In genomic region chr7:18345641-18346234, GRCh38 we compare ENCODE assay signal across 8 cellular contexts.
A peak's percentile ranks its signal among the peaks of the same experiment; 100 is the strongest.
DNase-seq lines count a peak whose midpoint lies in the region; ATAC-seq and TF ChIP-seq lines count a peak whose summit lies in the region.

No MANE protein-coding gene starts in this region.

- H3K9ac ChIP-seq in parathyroid adenoma, result no peak overlapping the region

- POLR2A ChIA-PET in HEK293 (lab: Yijun Ruan, JAX), result no interaction called here

- CTCF ChIA-PET in activated CD8-positive, alpha-beta memory T cell treated with anti-CD3 and anti-CD28 coated beads, Interleukin-2, amount 10 ng/mL, durations not matched to agents 7 days and 5 days (lab: Charles Lee), result interaction anchor here (0.6 to 1.3 kb wide), 3 partner anchors 8 to 576 kb away, joined by 3 to 6 read pairs (median 3); no protein-coding TSS in a partner anchor
- CTCF ChIA-PET in HEK293 (lab: Yijun Ruan, JAX), result interaction anchor here (0.6 to 4.7 kb wide), 21 partner anchors 9 to 1454 kb away, joined by 3 to 42 read pairs (median 4); no protein-coding TSS in a partner anchor

- no peaks in the 10 kb centered on the region for H3K4me1 ChIP-seq in HEK293 (ENCODE audit: control insufficient read depth, insufficient read depth, low read length)
- H3K4me1 ChIP-seq in parathyroid adenoma, result no peaks in the 10 kb centered on the region

- no peak overlapping the region for H3K4me3 Mint-ChIP-seq in activated CD8-positive, alpha-beta memory T cell treated with anti-CD3 and anti-CD28 coated beads, Interleukin-2, amount 10 ng/mL, durations not matched to agents 7 days and 5 days

- no peak overlapping the region for H2AFZ ChIP-seq in parathyroid adenoma

- H3K4me2 ChIP-seq in parathyroid adenoma (ENCODE audit: low read length), result no peak overlapping the region

- H3K36me3 ChIP-seq in HEK293 (ENCODE audit: control insufficient read depth in 2 of 2, insufficient read depth in 1 of 2, low read length in 2 of 2) (no peaks in the 10 kb centered on the region), parathyroid adenoma (ENCODE audit: control insufficient read depth, insufficient read depth, low read length) (no peaks in the 10 kb centered on the region)

- H3K4me3 ChIP-seq in HEK293 (ENCODE audit: low read depth, low read length) (no peak overlapping the region), fibroblast of villous mesenchyme (ENCODE audit: low read depth, low read length) (no peak overlapping the region), parathyroid adenoma (ENCODE audit: low read depth, low read length) (no peak overlapping the region)

- H3K79me2 ChIP-seq in parathyroid adenoma, result no peaks in the 10 kb centered on the region

- H3K4me1 Mint-ChIP-seq in activated CD8-positive, alpha-beta memory T cell treated with anti-CD3 and anti-CD28 coated beads, Interleukin-2, amount 10 ng/mL, durations not matched to agents 7 days and 5 days, result no peaks in the 10 kb centered on the region

- TF ChIP-seq CTCF in HEK293 (tag by site-specific recombination; IDR thresholded peaks at IDR 0.05) (0 out of 2 replicates have a peak, but pooled peaks have one; percentile 52), VCaP (conservative IDR thresholded peaks at IDR 0.05) (peak; percentile 82), fibroblast of villous mesenchyme (IDR thresholded peaks at IDR 0.05; ENCODE audit: insufficient read depth, low read depth, low read length) (peak; percentile 85), parathyroid adenoma (IDR thresholded peaks at IDR 0.05) (peak; percentile 80)

- H3K9me3 Mint-ChIP-seq in activated CD8-positive, alpha-beta memory T cell treated with anti-CD3 and anti-CD28 coated beads, Interleukin-2, amount 10 ng/mL, durations not matched to agents 7 days and 5 days (ENCODE audit: low read depth), result peaks cover 3% of the 10 kb centered on the region

- ATAC-seq in activated CD8-positive, alpha-beta memory T cell treated with anti-CD3 and anti-CD28 coated beads, Interleukin-2, amount 10 ng/mL, durations not matched to agents 7 days and 5 days, result no peak
- no peak for ATAC-seq in GM21737 (IDR thresholded peaks at IDR 0.05; ENCODE audit: unreplicated experiment)

- peaks cover 2% of the 10 kb centered on the region for H3K36me3 Mint-ChIP-seq in activated CD8-positive, alpha-beta memory T cell treated with anti-CD3 and anti-CD28 coated beads, Interleukin-2, amount 10 ng/mL, durations not matched to agents 7 days and 5 days

- no peak overlapping the region for H3K27ac Mint-ChIP-seq in activated CD8-positive, alpha-beta memory T cell treated with anti-CD3 and anti-CD28 coated beads, Interleukin-2, amount 10 ng/mL, durations not matched to agents 7 days and 5 days

- no peaks in the 10 kb centered on the region for H3K9me3 ChIP-seq in HEK293 (ENCODE audit: control insufficient read depth, insufficient read depth, low read depth, low read length)
- no peaks in the 10 kb centered on the region for H3K9me3 ChIP-seq in parathyroid adenoma (ENCODE audit: control insufficient read depth, low read length)

- DNase-seq in activated CD8-positive, alpha-beta memory T cell treated with anti-CD3 and anti-CD28 coated beads for 24 hours, result peak; percentile 56
- no peak for DNase-seq in activated CD8-positive, alpha-beta memory T cell treated with anti-CD3 and anti-CD28 coated beads, Interleukin-2, amount 10 ng/mL, durations not matched to agents 7 days and 5 days
- peak; percentile 76 to 77 for DNase-seq in NCI-H2081 (lab: John Stamatoyannopoulos, UW)
- peak; percentile 47 for DNase-seq in fibroblast of villous mesenchyme (ENCODE audit: low read depth)

- H3K27me3 Mint-ChIP-seq in activated CD8-positive, alpha-beta memory T cell treated with anti-CD3 and anti-CD28 coated beads, Interleukin-2, amount 10 ng/mL, durations not matched to agents 7 days and 5 days, result peaks cover 11% of the 10 kb centered on the region

- H3K27ac ChIP-seq in HEK293 (ENCODE audit: extremely low read depth, low read depth, low read length) (no peak overlapping the region), VCaP (no peak overlapping the region), parathyroid adenoma (no peak overlapping the region)

- no peaks in the 10 kb centered on the region for H3K27me3 ChIP-seq in parathyroid adenoma (ENCODE audit: control insufficient read depth, insufficient read depth, low read length)

TF ChIP-seq in HEK293, 187 proteins besides CTCF, POLR2A, EP300 and RAD21:
- TF ChIP-seq ZNF362 (tag by site-specific recombination; IDR thresholded peaks at IDR 0.05) (peak; percentile 86), BCL11A (tag by site-specific recombination; IDR thresholded peaks at IDR 0.05; ENCODE audit: low read depth) (no peak), ZNF654 (tag by site-specific recombination; IDR thresholded peaks at IDR 0.05; ENCODE audit: low read depth) (peak; percentile 90)
